Comparison of ENCODE assay signal across 8 cellular contexts in the genomic region with DNA sequence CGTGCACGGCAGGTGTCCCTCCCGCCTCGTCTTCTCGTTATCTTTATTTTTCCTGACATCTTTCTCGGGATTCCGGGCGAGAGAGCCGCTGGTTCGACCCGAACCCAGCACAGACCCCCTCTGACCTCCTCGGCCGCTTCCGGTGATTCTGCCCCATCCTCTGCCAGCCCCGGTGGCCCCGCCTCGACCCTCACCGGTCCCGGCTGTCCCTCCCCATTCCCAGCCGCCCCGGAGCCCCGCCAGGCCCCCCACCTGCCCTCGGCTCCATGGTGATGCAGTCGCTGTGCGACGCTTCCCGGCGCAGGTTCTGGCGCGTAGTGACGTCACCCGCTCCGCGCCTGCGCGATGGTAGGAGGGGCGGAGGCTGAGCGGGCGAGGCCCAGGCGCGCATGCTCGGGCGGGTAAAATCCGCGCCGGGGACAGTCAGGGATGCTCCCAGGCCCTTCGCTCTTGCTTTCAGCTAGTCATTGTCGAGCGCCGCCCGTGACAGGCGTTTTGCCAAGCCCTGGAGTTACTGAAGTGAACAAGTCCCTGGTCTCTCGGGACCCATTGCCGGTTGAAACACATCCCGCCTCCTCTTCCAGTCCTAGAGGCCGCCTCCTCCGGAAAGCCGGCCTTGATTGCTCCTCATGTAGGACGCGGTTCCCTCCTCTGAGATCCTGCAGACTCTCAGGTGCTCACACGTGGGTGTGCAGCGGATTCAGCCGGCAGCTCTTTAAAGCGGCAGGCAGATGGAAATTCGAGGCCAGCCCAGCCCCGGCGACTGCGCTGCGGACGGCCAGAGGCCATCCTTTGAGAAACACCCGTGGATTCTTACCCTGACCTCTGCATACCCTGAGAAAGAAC. TPM values are rescaled to one million over a fixed set of nuclear protein-coding genes. Genes with fewer than 3 reads are reported as not detected.
A peak's percentile ranks its signal among the peaks of the same experiment; 100 is the strongest.
DNase-seq lines count a peak whose midpoint lies in the region; ATAC-seq lines count a peak whose summit lies in the region.

Gene MTHFSD, minus strand, starts transcription at position 319 of the 846 bp plus-strand sequence. Its CDS starts 51 bp downstream, at position 268.

- H3K4me1 ChIP-seq in CD8-positive, alpha-beta memory T cell (ENCODE audit: insufficient read depth, low read length): peaks cover 13% of the 10 kb centered on the region

- H3K36me3 Mint-ChIP-seq in CD8-positive, alpha-beta memory T cell: peaks cover 0 to 29% (median 2%) of the 10 kb centered on the region in 3 donors
- peaks cover 15% of the 10 kb centered on the region for H3K36me3 Mint-ChIP-seq in effector memory CD8-positive, alpha-beta T cell (ENCODE audit: insufficient read depth)
- H3K36me3 Mint-ChIP-seq in memory B cell: peaks cover 3% of the 10 kb centered on the region

- no peaks in the 10 kb centered on the region for H3K9me3 Mint-ChIP-seq in CD8-positive, alpha-beta memory T cell
- H3K9me3 Mint-ChIP-seq in effector memory CD8-positive, alpha-beta T cell: no peaks in the 10 kb centered on the region
- H3K9me3 Mint-ChIP-seq in memory B cell: no peaks in the 10 kb centered on the region

- H3K27me3 Mint-ChIP-seq in CD8-positive, alpha-beta memory T cell: peaks cover 5 to 19% of the 10 kb centered on the region in 2 donors
- H3K27me3 Mint-ChIP-seq in effector memory CD8-positive, alpha-beta T cell: peaks cover 8 to 16% of the 10 kb centered on the region in 2 donors
- peaks cover 4% of the 10 kb centered on the region for H3K27me3 Mint-ChIP-seq in memory B cell

- peak within 1 kb of the TSS; percentile 80 for H3K4me3 ChIP-seq in CD8-positive, alpha-beta memory T cell (ENCODE audit: low read length)

- DNase-seq in CD8-positive, alpha-beta memory T cell: peak; percentile 94 to 96 (median 95)
- DNase-seq in HS-27A (ENCODE audit: low read depth) (peak; percentile 80), memory B cell (ENCODE audit: low spot score in 2 of 2) (peak; percentile 97 to 99)
- peak; percentile 78 for DNase-seq in NK-92 treated with Interleukin-12 subunit alpha and Interleukin-12 subunit beta, amount 100 ng/mL, for 24 hours (lab: John Stamatoyannopoulos, UW)
- peak; percentile 96 to 98 (median 97) for DNase-seq in effector memory CD8-positive, alpha-beta T cell
- peak; percentile 94 for DNase-seq in stimulated activated CD8-positive, alpha-beta memory T cell treated with anti-CD3 and anti-CD28 coated beads, Interleukin-12 subunit alpha, Interleukin-12 subunit beta, amount 100 ng/mL, for 1 hour (ENCODE audit: low read depth)

- POLR2A ChIA-PET in CD8-positive, alpha-beta memory T cell (lab: Charles Lee): no interaction called here
- POLR2A ChIA-PET in activated CD8-positive, alpha-beta memory T cell treated with anti-CD3 and anti-CD28 coated beads for 36 hours (lab: Charles Lee): interaction anchor here (0.6 to 0.8 kb wide), 2 partner anchors 9 to 822 kb away, joined by 3 read pairs; no protein-coding TSS in a partner anchor

- peak within 1 kb of the TSS; percentile 91 to 100 (median 97) for H3K27ac Mint-ChIP-seq in CD8-positive, alpha-beta memory T cell
- H3K27ac Mint-ChIP-seq in effector memory CD8-positive, alpha-beta T cell: peak within 1 kb of the TSS; percentile 99 to 100
- peak within 1 kb of the TSS; percentile 99 for H3K27ac Mint-ChIP-seq in memory B cell

- CTCF ChIA-PET in CD8-positive, alpha-beta memory T cell (lab: Charles Lee): interaction anchor here (1.1 kb wide), 1 partner anchor 10 kb away, joined by 3 read pairs; no protein-coding TSS in a partner anchor
- CTCF ChIA-PET in activated CD8-positive, alpha-beta memory T cell treated with anti-CD3 and anti-CD28 coated beads for 36 hours (lab: Charles Lee): no interaction called here

- H3K27ac ChIP-seq in CD8-positive, alpha-beta memory T cell (ENCODE audit: low read depth, low read length): peak within 1 kb of the TSS; percentile 93

- peaks cover 22 to 37% (median 35%) of the 10 kb centered on the region in 3 donors for H3K4me1 Mint-ChIP-seq in CD8-positive, alpha-beta memory T cell
- peaks cover 17 to 24% of the 10 kb centered on the region in 2 donors for H3K4me1 Mint-ChIP-seq in effector memory CD8-positive, alpha-beta T cell (ENCODE audit: low read depth in 2 of 2)
- peaks cover 10% of the 10 kb centered on the region for H3K4me1 Mint-ChIP-seq in memory B cell

- peak; percentile 80 for ATAC-seq in GM19468 (IDR thresholded peaks at IDR 0.05; ENCODE audit: extremely low read depth, unreplicated experiment)
- peak; percentile 93 for ATAC-seq in effector memory CD8-positive, alpha-beta T cell (replicated peaks)
- ATAC-seq in memory B cell (ENCODE audit: low read depth): peak; percentile 99

- peak within 1 kb of the TSS; percentile 87 to 99 (median 93) for H3K4me3 Mint-ChIP-seq in CD8-positive, alpha-beta memory T cell
- peak within 1 kb of the TSS; percentile 97 for H3K4me3 Mint-ChIP-seq in effector memory CD8-positive, alpha-beta T cell
- peak within 1 kb of the TSS; percentile 90 for H3K4me3 Mint-ChIP-seq in memory B cell

- no peaks in the 10 kb centered on the region for H3K36me3 ChIP-seq in CD8-positive, alpha-beta memory T cell (ENCODE audit: insufficient read depth, low read length)

- peaks cover 6% of the 10 kb centered on the region for H3K27me3 ChIP-seq in CD8-positive, alpha-beta memory T cell (ENCODE audit: insufficient read depth, low read length, poor library complexity, severe bottlenecking)

- H3K9me3 ChIP-seq in CD8-positive, alpha-beta memory T cell (ENCODE audit: low read length): no peaks in the 10 kb centered on the region

RNA-seq across cellular contexts. Expression of gene MTHFSD, which starts in this region (rescaled TPM):
- total RNA-seq in CD8-positive, alpha-beta memory T cell: 10 to 100 TPM; 21.9 to 25.0 TPM
- polyA plus RNA-seq in CD8-positive, alpha-beta memory T cell: 23.0 TPM
- 10 to 100 TPM; 22.6 to 25.0 TPM for total RNA-seq in activated CD8-positive, alpha-beta memory T cell treated with anti-CD3 and anti-CD28 coated beads for 36 hours

Comparison
In these comparisons a context has a peak if more than half of its experiments do, and no peak if none do; other contexts are left out.
1. Peak in every context shown above with its lines: DNase-seq, ATAC-seq, H3K4me3 ChIP-seq and H3K27ac ChIP-seq.